Comparison of ENCODE assay signal across 1 cellular context in genomic region chr3:195542691-195543641, GRCh38.
TF ChIP-seq lines count a peak whose summit lies in the region.

TSS of gene PPP1R2 (minus strand) at chr3:195543325. CDS start at chr3:195543025, 300 bp downstream.

TF ChIP-seq in K562, 482 proteins besides CTCF, POLR2A, EP300 and RAD21 (continued from another document and continues in another):
- TF ChIP-seq ATF3 (IDR thresholded peaks at IDR 0.05) (peak; percentile 94), ATF3 (CRISPR knock-in tag; conservative IDR thresholded peaks at IDR 0.05) (no peak; the same call in 1 of the 2 replicates), ZNF146 (CRISPR knock-in tag; IDR thresholded peaks at IDR 0.05; ENCODE audit: unreplicated experiment) (no peak), GTF2A2 (tag; IDR thresholded peaks at IDR 0.05) (no peak), RFX7 (CRISPR knock-in tag; IDR thresholded peaks at IDR 0.05) (no peak), ZNF644 (tag; IDR thresholded peaks at IDR 0.05; ENCODE audit: low read depth) (no peak), POLR2B (IDR thresholded peaks at IDR 0.05; ENCODE audit: low read depth, partially characterized antibody) (peak; percentile 91), THRAP3 (IDR thresholded peaks at IDR 0.05; ENCODE audit: borderline replicate concordance) (no peak), ZNF668 (CRISPR knock-in tag; IDR thresholded peaks at IDR 0.05) (no peak), ATF7 (IDR thresholded peaks at IDR 0.05) (peak; percentile 93), TEAD4 (IDR thresholded peaks at IDR 0.05; ENCODE audit: low read length) (peak; percentile 18; the same call in 1 of the 2 replicates), TEAD4 (CRISPR knock-in tag; IDR thresholded peaks at IDR 0.05; ENCODE audit: borderline replicate concordance) (no peak), ZNF431 (CRISPR knock-in tag; IDR thresholded peaks at IDR 0.05) (peak; percentile 19; the same call in 1 of the 2 replicates), ZNF347 (CRISPR knock-in tag; IDR thresholded peaks at IDR 0.05; ENCODE audit: low read depth) (no peak), CAMTA2 (CRISPR knock-in tag; conservative IDR thresholded peaks at IDR 0.05) (no peak), ZNF780A (CRISPR knock-in tag; IDR thresholded peaks at IDR 0.05) (no peak), MTA2 (IDR thresholded peaks at IDR 0.05; ENCODE audit: low read depth) (no peak), SIN3B (IDR thresholded peaks at IDR 0.05; ENCODE audit: low read depth) (0 out of 2 replicates have a peak, but pooled peaks have one; percentile 32), SAP30 (IDR thresholded peaks at IDR 0.05; ENCODE audit: borderline replicate concordance, insufficient read depth, low read depth, low read length, poor library complexity, severe bottlenecking) (peak; percentile 62), TRIM25 (IDR thresholded peaks at IDR 0.05; ENCODE audit: borderline replicate concordance) (no peak), ZNF778 (CRISPR knock-in tag; IDR thresholded peaks at IDR 0.05) (no peak), PHB2 (IDR thresholded peaks at IDR 0.05; ENCODE audit: low read depth) (no peak), RNF219 (CRISPR knock-in tag; IDR thresholded peaks at IDR 0.05) (no peak), COPS2 (conservative IDR thresholded peaks at IDR 0.05) (no peak), SRF (CRISPR knock-in tag; IDR thresholded peaks at IDR 0.05) (peak in 1 of 2 experiments; percentile 31; a peak in 1 of 4 replicates), ARHGAP35 (IDR thresholded peaks at IDR 0.05; ENCODE audit: partially characterized antibody) (peak; percentile 26), SUPT5H (IDR thresholded peaks at IDR 0.05) (peak; percentile 93), NFE2L1 (tag; IDR thresholded peaks at IDR 0.05; ENCODE audit: borderline replicate concordance, low read depth) (no peak), MBD2 (IDR thresholded peaks at IDR 0.05; ENCODE audit: borderline replicate concordance, low read depth) (peak; percentile 60; the same call in 1 of the 2 replicates), NFIC (IDR thresholded peaks at IDR 0.05) (peak; percentile 8; the same call in 1 of the 2 replicates), ZNF695 (CRISPR knock-in tag; IDR thresholded peaks at IDR 0.05) (no peak), ELF1 (tag; IDR thresholded peaks at IDR 0.05) (no peak), POLR2H (tag; IDR thresholded peaks at IDR 0.05; ENCODE audit: low read depth) (peak; percentile 78), U2AF1 (optimal IDR thresholded peaks at IDR 0.05; ENCODE audit: low read depth, low read length) (no peak), ZBED1 (IDR thresholded peaks at IDR 0.05) (no peak), ZNF699 (CRISPR knock-in tag; IDR thresholded peaks at IDR 0.05; ENCODE audit: insufficient replicate concordance) (no peak), PBX2 (CRISPR knock-in tag; IDR thresholded peaks at IDR 0.05; ENCODE audit: low read depth) (no peak), PBX2 (tag; conservative IDR thresholded peaks at IDR 0.05; ENCODE audit: low read depth) (no peak), E2F6 (IDR thresholded peaks at IDR 0.05; ENCODE audit: borderline replicate concordance in 1 of 2, extremely low read depth in 1 of 2, insufficient read depth in 1 of 2, insufficient read length in 1 of 2, low read depth in 1 of 2, low read length in 1 of 2, poor library complexity in 1 of 2, severe bottlenecking in 1 of 2) (peak; percentile 53 to 68), PCBP1 (IDR thresholded peaks at IDR 0.05; ENCODE audit: low read depth, low read length, poor library complexity, severe bottlenecking) (peak; percentile 65), SETDB1 (IDR thresholded peaks at IDR 0.05; ENCODE audit: low read length) (no peak), KHSRP (IDR thresholded peaks at IDR 0.05) (no peak), SRSF3 (IDR thresholded peaks at IDR 0.05; ENCODE audit: insufficient read depth, low read length) (no peak), DIDO1 (tag; IDR thresholded peaks at IDR 0.05; ENCODE audit: low read depth) (no peak), ZBTB49 (CRISPR knock-in tag; IDR thresholded peaks at IDR 0.05; ENCODE audit: borderline replicate concordance) (no peak), ARID1B (IDR thresholded peaks at IDR 0.05) (no peak), BRD9 (IDR thresholded peaks at IDR 0.05; ENCODE audit: low read depth, partially characterized antibody) (no peak), NRF1 (conservative IDR thresholded peaks at IDR 0.05 in 1 of 2, IDR thresholded peaks at IDR 0.05 in 1 of 2) (peak; percentile 85 to 87), POLR2AphosphoS5 (IDR thresholded peaks at IDR 0.05; ENCODE audit: control insufficient read depth, insufficient read depth, low read depth, low read length) (peak; percentile 92)
- TF ChIP-seq, protein P1, sequence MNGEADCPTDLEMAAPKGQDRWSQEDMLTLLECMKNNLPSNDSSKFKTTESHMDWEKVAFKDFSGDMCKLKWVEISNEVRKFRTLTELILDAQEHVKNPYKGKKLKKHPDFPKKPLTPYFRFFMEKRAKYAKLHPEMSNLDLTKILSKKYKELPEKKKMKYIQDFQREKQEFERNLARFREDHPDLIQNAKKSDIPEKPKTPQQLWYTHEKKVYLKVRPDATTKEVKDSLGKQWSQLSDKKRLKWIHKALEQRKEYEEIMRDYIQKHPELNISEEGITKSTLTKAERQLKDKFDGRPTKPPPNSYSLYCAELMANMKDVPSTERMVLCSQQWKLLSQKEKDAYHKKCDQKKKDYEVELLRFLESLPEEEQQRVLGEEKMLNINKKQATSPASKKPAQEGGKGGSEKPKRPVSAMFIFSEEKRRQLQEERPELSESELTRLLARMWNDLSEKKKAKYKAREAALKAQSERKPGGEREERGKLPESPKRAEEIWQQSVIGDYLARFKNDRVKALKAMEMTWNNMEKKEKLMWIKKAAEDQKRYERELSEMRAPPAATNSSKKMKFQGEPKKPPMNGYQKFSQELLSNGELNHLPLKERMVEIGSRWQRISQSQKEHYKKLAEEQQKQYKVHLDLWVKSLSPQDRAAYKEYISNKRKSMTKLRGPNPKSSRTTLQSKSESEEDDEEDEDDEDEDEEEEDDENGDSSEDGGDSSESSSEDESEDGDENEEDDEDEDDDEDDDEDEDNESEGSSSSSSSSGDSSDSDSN (IDR thresholded peaks at IDR 0.05; ENCODE audit: borderline replicate concordance in 1 of 2, low read depth in 2 of 2, low read length in 2 of 2), result 0 out of 4 replicates have a peak, but pooled peaks of 1 of the 2 experiments have one; percentile 54
- TF ChIP-seq, protein P2, sequence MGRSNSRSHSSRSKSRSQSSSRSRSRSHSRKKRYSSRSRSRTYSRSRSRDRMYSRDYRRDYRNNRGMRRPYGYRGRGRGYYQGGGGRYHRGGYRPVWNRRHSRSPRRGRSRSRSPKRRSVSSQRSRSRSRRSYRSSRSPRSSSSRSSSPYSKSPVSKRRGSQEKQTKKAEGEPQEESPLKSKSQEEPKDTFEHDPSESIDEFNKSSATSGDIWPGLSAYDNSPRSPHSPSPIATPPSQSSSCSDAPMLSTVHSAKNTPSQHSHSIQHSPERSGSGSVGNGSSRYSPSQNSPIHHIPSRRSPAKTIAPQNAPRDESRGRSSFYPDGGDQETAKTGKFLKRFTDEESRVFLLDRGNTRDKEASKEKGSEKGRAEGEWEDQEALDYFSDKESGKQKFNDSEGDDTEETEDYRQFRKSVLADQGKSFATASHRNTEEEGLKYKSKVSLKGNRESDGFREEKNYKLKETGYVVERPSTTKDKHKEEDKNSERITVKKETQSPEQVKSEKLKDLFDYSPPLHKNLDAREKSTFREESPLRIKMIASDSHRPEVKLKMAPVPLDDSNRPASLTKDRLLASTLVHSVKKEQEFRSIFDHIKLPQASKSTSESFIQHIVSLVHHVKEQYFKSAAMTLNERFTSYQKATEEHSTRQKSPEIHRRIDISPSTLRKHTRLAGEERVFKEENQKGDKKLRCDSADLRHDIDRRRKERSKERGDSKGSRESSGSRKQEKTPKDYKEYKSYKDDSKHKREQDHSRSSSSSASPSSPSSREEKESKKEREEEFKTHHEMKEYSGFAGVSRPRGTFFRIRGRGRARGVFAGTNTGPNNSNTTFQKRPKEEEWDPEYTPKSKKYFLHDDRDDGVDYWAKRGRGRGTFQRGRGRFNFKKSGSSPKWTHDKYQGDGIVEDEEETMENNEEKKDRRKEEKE (IDR thresholded peaks at IDR 0.05; ENCODE audit: borderline replicate concordance in 1 of 2, control insufficient read depth in 1 of 2, low read depth in 2 of 2, low read length in 1 of 2), result no peak
- TF ChIP-seq, protein P3, sequence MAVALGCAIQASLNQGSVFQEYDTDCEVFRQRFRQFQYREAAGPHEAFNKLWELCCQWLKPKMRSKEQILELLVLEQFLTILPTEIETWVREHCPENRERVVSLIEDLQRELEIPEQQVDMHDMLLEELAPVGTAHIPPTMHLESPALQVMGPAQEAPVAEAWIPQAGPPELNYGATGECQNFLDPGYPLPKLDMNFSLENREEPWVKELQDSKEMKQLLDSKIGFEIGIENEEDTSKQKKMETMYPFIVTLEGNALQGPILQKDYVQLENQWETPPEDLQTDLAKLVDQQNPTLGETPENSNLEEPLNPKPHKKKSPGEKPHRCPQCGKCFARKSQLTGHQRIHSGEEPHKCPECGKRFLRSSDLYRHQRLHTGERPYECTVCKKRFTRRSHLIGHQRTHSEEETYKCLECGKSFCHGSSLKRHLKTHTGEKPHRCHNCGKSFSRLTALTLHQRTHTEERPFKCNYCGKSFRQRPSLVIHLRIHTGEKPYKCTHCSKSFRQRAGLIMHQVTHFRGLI (CRISPR knock-in tag; IDR thresholded peaks at IDR 0.05), result no peak
